8 cellular contexts compared by ENCODE assay signal in the genomic region with DNA sequence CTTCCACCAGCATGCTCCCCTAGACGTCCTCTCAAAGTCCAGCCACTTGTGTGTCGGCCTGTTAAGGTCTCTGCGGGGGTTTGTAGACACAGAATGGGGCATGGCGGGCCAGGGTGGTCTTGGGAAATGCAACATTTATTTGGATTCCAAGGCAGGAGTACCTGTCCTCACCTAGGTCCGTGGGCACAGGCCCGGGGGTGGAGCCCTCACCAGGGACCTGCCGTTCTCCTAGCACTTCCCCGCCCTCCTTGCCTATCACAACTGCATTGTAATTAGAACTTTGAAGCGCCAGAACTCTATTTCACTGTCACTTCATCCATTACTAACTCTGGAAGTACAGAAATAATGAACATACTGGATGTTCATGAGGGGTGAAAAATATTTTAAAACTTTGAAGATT.
"Had no signal": no experiment of that assay in that cellular context is flagged by ENCODE, and none has a peak within 500 bp of the region (broad histone marks: within the 10 kb centered on the region; RNA-seq: fewer than 3 reads in every experiment).

No MANE protein-coding gene starts in this region.

- ATAC-seq: GM12878 had no signal

- H3K4me3 ChIP-seq: GM12878 had no signal

- FAIRE-seq: G401.6, GM12878, GM12891, GM12892, GM18507, GM19239 had no signal

- DNase-seq: GDM1, GF-D8 had no signal
